Comparison of ENCODE assay signal across 16 cellular contexts in the genomic region with DNA sequence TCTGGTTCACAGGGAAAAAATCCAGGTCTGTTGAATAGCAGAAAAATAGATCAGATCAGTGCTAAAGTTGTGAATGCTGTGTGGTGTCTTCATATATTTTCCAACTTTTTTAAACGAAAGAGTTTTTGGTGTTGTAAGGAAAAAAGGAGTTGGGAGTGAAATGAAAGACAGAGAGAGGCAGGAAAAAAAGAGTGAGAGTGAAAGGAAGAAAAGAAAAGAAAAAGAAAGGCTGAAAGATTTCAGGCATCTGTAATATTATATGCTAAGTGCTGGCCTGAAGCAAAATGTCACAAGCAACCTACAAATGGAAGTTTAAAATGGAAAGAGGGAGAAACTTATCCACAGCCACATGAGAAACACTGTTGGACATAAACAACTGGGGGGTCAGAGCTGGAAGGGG.
"Had no signal": no experiment of that assay in that cellular context is flagged by ENCODE, and none has a peak within 500 bp of the region (broad histone marks: within the 10 kb centered on the region; RNA-seq: fewer than 3 reads in every experiment).

No MANE protein-coding gene starts in this region.

- H3K4me3 Mint-ChIP-seq: activated CD4-positive, alpha-beta T cell treated with anti-CD3 and anti-CD28 coated beads, Interleukin-2, amount 10 ng/mL, durations not matched to agents 7 days and 5 days; activated naive CD4-positive, alpha-beta T cell treated with anti-CD3 and anti-CD28 coated beads, Interleukin-2, amount 50 U/mL, for 24 hours; activated T-cell treated with anti-CD3 and anti-CD28 coated beads, Interleukin-2, amount 50 U/mL, for 4 hours had no signal

- H3K36me3 ChIP-seq: pancreas, sigmoid colon, tibial nerve, vagina had no signal

- H3K4me2 ChIP-seq: hepatocyte had no signal

- H3K36me3 Mint-ChIP-seq: activated naive CD4-positive, alpha-beta T cell treated with anti-CD3 and anti-CD28 coated beads, Interleukin-2, amount 50 U/mL, for 24 hours had no signal

- FAIRE-seq: islet of Langerhans, pancreas had no signal

- H3K79me2 ChIP-seq: hepatocyte had no signal

- H3K27me3 ChIP-seq: hepatocyte, pancreas, sigmoid colon, tibial nerve, vagina had no signal

- H3K4me1 Mint-ChIP-seq: activated CD4-positive, alpha-beta T cell treated with anti-CD3 and anti-CD28 coated beads, Interleukin-2, amount 10 ng/mL, durations not matched to agents 7 days and 5 days; activated naive CD4-positive, alpha-beta T cell treated with anti-CD3 and anti-CD28 coated beads, Interleukin-2, amount 50 U/mL, for 24 hours had no signal

- H2AFZ ChIP-seq: hepatocyte had no signal

- H3K9me3 ChIP-seq: pancreas, sigmoid colon, tibial nerve, vagina had no signal

- H3K27ac Mint-ChIP-seq: activated CD4-positive, alpha-beta T cell treated with anti-CD3 and anti-CD28 coated beads, Interleukin-2, amount 10 ng/mL, durations not matched to agents 7 days and 5 days; activated naive CD4-positive, alpha-beta T cell treated with anti-CD3 and anti-CD28 coated beads, Interleukin-2, amount 50 U/mL, for 24 hours had no signal

- DNase-seq: activated CD4-positive, alpha-beta T cell treated with anti-CD3 and anti-CD28 coated beads, Interleukin-2, amount 10 ng/mL, durations not matched to agents 7 days and 5 days; activated CD8-positive, alpha-beta memory T cell treated with anti-CD3 and anti-CD28 coated beads, Interleukin-2, amount 50 U/mL, for 4 hours; activated gamma-delta T cell; activated T-cell treated with anti-CD3 and anti-CD28 coated beads, Interleukin-2, amount 50 U/mL, for 4 hours; pancreas; sigmoid colon; stimulated activated CD4-positive, alpha-beta T cell treated with anti-CD3 and anti-CD28 coated beads, Interleukin-4, amount 100 ng/mL, for 4 hours; stimulated activated naive CD4-positive, alpha-beta T cell; T1000 had no signal

- H3K27ac ChIP-seq: hepatocyte, pancreas, vagina had no signal

- ATAC-seq: activated CD4-positive, CD25-positive, alpha-beta regulatory T cell treated with anti-CD3 and anti-CD28 coated beads, Interleukin-2, amount 50 U/mL, for 24 hours; activated T-cell treated with anti-CD3 and anti-CD28 coated beads, Interleukin-2, amount 50 U/mL, for 4 hours had no signal

- H3K4me3 ChIP-seq: hepatocyte, lung, pancreas, sigmoid colon, tibial nerve, vagina had no signal

- H3K9me3 Mint-ChIP-seq: activated CD4-positive, alpha-beta T cell treated with anti-CD3 and anti-CD28 coated beads, Interleukin-2, amount 10 ng/mL, durations not matched to agents 7 days and 5 days; activated naive CD4-positive, alpha-beta T cell treated with anti-CD3 and anti-CD28 coated beads, Interleukin-2, amount 50 U/mL, for 24 hours; activated T-cell treated with anti-CD3 and anti-CD28 coated beads, Interleukin-2, amount 50 U/mL, for 4 hours had no signal
